Comparison of ENCODE assay signal across 1 cellular context in the genomic region with DNA sequence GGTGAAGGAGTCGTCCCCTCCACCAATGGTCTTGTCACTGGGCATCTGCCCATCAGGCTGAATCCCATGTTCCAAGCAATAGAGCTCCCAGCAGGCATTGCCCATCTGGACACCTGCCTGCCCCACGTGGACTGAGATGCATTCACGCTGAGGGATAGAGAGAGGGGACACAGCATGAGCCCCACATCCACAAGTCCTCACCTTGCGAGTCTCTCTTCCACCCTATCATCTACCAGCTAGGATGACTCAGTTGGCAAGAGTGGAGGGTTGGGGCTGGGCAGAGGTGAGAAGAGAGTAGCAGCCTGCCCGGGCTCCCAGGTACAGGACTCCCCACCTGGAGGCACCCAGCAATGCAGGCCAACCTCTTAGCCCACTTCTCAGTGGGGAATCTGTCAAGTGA.
TF ChIP-seq lines count a peak whose summit lies in the region.

No MANE protein-coding gene starts in this region.

TF ChIP-seq in K562, 482 proteins besides CTCF, POLR2A, EP300 and RAD21:
- TF ChIP-seq, protein P1, sequence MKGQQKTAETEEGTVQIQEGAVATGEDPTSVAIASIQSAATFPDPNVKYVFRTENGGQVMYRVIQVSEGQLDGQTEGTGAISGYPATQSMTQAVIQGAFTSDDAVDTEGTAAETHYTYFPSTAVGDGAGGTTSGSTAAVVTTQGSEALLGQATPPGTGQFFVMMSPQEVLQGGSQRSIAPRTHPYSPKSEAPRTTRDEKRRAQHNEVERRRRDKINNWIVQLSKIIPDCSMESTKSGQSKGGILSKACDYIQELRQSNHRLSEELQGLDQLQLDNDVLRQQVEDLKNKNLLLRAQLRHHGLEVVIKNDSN (CRISPR knock-in tag; IDR thresholded peaks at IDR 0.05) = 0 out of 2 replicates have a peak, but pooled peaks have one; percentile 16
- no peak for TF ChIP-seq ZNF764 (CRISPR knock-in tag; IDR thresholded peaks at IDR 0.05; ENCODE audit: low read depth)
- TF ChIP-seq TEAD1 (CRISPR knock-in tag; IDR thresholded peaks at IDR 0.05) = no peak
- TF ChIP-seq BRF1 (IDR thresholded peaks at IDR 0.05; ENCODE audit: borderline replicate concordance, extremely low read depth, insufficient read length) = no peak
